1 cellular context compared by ENCODE assay signal in the genomic region with DNA sequence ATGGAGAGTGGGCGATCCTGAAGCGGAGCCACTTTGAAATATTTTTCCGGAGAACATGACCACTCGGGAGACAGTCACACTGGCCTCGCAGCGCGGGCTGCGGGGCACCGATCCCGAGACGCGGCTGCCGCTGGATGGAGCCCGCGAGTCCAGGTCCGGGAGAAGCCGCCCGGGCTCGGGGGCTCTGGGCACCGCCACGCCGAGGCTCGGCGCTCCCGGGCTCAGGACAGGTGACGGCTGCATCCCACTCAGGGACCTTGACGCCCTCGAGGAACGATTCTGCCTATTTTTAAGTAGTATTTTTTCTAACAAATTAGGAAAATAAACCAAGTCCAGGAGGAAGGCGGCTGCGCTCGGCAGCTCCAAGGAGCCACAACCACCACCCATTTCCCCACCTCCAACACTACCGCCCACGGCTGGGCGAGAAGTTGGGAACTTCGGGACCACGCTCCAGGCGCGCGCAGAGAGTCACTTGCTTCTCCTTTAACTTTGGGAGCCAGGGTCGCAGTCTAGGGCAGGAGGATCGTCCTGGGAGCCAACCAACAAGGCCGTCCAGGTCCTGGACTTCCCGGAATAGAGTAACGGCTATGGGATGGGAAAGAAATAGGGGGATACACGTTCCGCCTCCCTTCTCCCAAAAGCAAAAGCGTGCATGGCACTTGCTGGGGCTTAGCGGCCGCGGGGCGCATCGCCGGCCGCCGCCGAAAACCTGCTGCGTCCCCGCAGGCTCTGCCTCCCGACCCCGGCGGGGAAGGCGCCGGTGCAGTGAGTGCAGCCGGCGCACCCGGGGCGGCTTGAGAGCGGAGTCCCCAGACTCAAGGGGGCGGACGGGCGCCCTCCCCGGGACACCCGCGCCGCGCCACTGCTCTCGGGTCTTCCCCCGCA.
TF ChIP-seq lines count a peak whose summit lies in the region.

No MANE protein-coding gene starts in this region.

TF ChIP-seq in K562, 482 proteins besides CTCF, POLR2A, EP300 and RAD21:
- TF ChIP-seq SMC3 (conservative IDR thresholded peaks at IDR 0.05; ENCODE audit: insufficient read depth, low read depth, low read length) (peak; percentile 47; the same call in 1 of the 2 replicates), EZH2 (IDR thresholded peaks at IDR 0.05; ENCODE audit: borderline replicate concordance, low read depth, low read length) (peak; percentile 94; the same call in 1 of the 2 replicates), ZNF778 (CRISPR knock-in tag; IDR thresholded peaks at IDR 0.05) (no peak), RB1 (IDR thresholded peaks at IDR 0.05; ENCODE audit: low read depth) (peak; percentile 65; the same call in 1 of the 2 replicates), KDM2B (CRISPR knock-in tag; IDR thresholded peaks at IDR 0.05) (peak; percentile 52; the same call in 1 of the 2 replicates), CCNT2 (IDR thresholded peaks at IDR 0.05; ENCODE audit: borderline replicate concordance, extremely low read depth, insufficient read length, low read depth, low read length) (no peak), CXXC5 (CRISPR knock-in tag; IDR thresholded peaks at IDR 0.05) (0 out of 2 replicates have a peak, but pooled peaks have one; percentile 13), SMAD4 (CRISPR knock-in tag; conservative IDR thresholded peaks at IDR 0.05) (0 out of 2 replicates have a peak, but pooled peaks have one; percentile 23)
- TF ChIP-seq, protein P1, sequence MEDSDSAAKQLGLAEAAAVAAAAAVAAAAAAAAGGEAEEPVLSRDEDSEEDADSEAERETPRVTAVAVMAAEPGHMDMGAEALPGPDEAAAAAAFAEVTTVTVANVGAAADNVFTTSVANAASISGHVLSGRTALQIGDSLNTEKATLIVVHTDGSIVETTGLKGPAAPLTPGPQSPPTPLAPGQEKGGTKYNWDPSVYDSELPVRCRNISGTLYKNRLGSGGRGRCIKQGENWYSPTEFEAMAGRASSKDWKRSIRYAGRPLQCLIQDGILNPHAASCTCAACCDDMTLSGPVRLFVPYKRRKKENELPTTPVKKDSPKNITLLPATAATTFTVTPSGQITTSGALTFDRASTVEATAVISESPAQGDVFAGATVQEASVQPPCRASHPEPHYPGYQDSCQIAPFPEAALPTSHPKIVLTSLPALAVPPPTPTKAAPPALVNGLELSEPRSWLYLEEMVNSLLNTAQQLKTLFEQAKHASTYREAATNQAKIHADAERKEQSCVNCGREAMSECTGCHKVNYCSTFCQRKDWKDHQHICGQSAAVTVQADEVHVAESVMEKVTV (CRISPR knock-in tag; IDR thresholded peaks at IDR 0.05) = peak; percentile 52
- TF ChIP-seq, protein P2, sequence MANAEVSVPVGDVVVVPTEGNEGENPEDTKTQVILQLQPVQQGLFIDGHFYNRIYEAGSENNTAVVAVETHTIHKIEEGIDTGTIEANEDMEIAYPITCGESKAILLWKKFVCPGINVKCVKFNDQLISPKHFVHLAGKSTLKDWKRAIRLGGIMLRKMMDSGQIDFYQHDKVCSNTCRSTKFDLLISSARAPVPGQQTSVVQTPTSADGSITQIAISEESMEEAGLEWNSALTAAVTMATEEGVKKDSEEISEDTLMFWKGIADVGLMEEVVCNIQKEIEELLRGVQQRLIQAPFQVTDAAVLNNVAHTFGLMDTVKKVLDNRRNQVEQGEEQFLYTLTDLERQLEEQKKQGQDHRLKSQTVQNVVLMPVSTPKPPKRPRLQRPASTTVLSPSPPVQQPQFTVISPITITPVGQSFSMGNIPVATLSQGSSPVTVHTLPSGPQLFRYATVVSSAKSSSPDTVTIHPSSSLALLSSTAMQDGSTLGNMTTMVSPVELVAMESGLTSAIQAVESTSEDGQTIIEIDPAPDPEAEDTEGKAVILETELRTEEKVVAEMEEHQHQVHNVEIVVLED (CRISPR knock-in tag; IDR thresholded peaks at IDR 0.05) = no peak
- TF ChIP-seq, protein P3, sequence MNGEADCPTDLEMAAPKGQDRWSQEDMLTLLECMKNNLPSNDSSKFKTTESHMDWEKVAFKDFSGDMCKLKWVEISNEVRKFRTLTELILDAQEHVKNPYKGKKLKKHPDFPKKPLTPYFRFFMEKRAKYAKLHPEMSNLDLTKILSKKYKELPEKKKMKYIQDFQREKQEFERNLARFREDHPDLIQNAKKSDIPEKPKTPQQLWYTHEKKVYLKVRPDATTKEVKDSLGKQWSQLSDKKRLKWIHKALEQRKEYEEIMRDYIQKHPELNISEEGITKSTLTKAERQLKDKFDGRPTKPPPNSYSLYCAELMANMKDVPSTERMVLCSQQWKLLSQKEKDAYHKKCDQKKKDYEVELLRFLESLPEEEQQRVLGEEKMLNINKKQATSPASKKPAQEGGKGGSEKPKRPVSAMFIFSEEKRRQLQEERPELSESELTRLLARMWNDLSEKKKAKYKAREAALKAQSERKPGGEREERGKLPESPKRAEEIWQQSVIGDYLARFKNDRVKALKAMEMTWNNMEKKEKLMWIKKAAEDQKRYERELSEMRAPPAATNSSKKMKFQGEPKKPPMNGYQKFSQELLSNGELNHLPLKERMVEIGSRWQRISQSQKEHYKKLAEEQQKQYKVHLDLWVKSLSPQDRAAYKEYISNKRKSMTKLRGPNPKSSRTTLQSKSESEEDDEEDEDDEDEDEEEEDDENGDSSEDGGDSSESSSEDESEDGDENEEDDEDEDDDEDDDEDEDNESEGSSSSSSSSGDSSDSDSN (IDR thresholded peaks at IDR 0.05; ENCODE audit: borderline replicate concordance in 1 of 2, low read depth in 2 of 2, low read length in 2 of 2) = peak in 1 of 2 experiments; percentile 55; a peak in 1 of 4 replicates
- TF ChIP-seq, protein P4, sequence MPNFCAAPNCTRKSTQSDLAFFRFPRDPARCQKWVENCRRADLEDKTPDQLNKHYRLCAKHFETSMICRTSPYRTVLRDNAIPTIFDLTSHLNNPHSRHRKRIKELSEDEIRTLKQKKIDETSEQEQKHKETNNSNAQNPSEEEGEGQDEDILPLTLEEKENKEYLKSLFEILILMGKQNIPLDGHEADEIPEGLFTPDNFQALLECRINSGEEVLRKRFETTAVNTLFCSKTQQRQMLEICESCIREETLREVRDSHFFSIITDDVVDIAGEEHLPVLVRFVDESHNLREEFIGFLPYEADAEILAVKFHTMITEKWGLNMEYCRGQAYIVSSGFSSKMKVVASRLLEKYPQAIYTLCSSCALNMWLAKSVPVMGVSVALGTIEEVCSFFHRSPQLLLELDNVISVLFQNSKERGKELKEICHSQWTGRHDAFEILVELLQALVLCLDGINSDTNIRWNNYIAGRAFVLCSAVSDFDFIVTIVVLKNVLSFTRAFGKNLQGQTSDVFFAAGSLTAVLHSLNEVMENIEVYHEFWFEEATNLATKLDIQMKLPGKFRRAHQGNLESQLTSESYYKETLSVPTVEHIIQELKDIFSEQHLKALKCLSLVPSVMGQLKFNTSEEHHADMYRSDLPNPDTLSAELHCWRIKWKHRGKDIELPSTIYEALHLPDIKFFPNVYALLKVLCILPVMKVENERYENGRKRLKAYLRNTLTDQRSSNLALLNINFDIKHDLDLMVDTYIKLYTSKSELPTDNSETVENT (CRISPR knock-in tag; IDR thresholded peaks at IDR 0.05) = no peak
TF ChIP-seq in K562: peak in this region for 8.
